15 cellular contexts compared by ENCODE assay signal in genomic region chr17:62780273-62780672, GRCh38. TPM values are rescaled to one million over a fixed set of nuclear protein-coding genes. Genes with fewer than 3 reads are reported as not detected.
DNase-seq lines count a peak whose midpoint lies in the region; ATAC-seq lines count a peak whose summit lies in the region.
"Had no signal": no experiment of that assay in that cellular context is flagged by ENCODE, and none has a peak within 500 bp of the region (broad histone marks: within the 10 kb centered on the region; RNA-seq: fewer than 3 reads in every experiment).

No MANE protein-coding gene starts in this region.

- no peak overlapping the region for H3K4me3 ChIP-seq in skin epidermis

- ATAC-seq in esophagus mucosa (peak; percentile 48), HG03469 (IDR thresholded peaks at IDR 0.05; ENCODE audit: unreplicated experiment) (no peak)
- ATAC-seq: activated naive CD4-positive, alpha-beta T cell treated with anti-CD3 and anti-CD28 coated beads, Interleukin-2, amount 50 U/mL, for 72 hours had no signal

- DNase-seq in H4 (ENCODE audit: low spot score): peak; percentile 54
- DNase-seq in NCI-H2196 treated with DMSO at 0.1 percent for 48 hours (lab: John Stamatoyannopoulos, UW; ENCODE audit: unreplicated experiment): peak; percentile 85
- DNase-seq in NCI-H128 (lab: John Stamatoyannopoulos, UW; ENCODE audit: unreplicated experiment): no peak
- no peak for DNase-seq in SKM-1 (lab: John Stamatoyannopoulos, UW; ENCODE audit: unreplicated experiment)
- DNase-seq: CD4-positive, alpha-beta memory T cell; NCI-H1930; RPMI8226; stimulated activated CD4-positive, alpha-beta T cell treated with anti-CD3 and anti-CD28 coated beads, Interleukin-2, amount 100 ng/mL, for 48 hours; stimulated activated naive CD4-positive, alpha-beta T cell had no signal

- peak overlapping the region in 11 of 21 experiments; percentile 9 to 73 (median 63) for H3K27ac ChIP-seq in skin epidermis

RNA-seq across cellular contexts. Expression of gene MARCHF10, which starts 27.8 kb away (rescaled TPM):
- total RNA-seq in H4 (2014; rRNA removed; shearing (Covaris generic)): not detected in 2 replicates
- total RNA-seq in esophagus mucosa: not detected
- total RNA-seq: activated naive CD4-positive, alpha-beta T cell treated with anti-CD3 and anti-CD28 coated beads, Interleukin-2, amount 50 U/mL, for 72 hours; dermis microvascular lymphatic vessel endothelial cell; HepG2 had no signal

Comparison
In these comparisons a context has a peak if more than half of its experiments do, and no peak if none do; other contexts are left out.
1. DNase-seq: peak in H4 (single experiment) and NCI-H2196 treated with DMSO at 0.1 percent for 48 hours (single experiment); none in NCI-H128 (single experiment) and SKM-1 (single experiment).